8 cellular contexts compared by ENCODE assay signal in genomic region chr6:15062311-15063252, GRCh38.
A peak's percentile ranks its signal among the peaks of the same experiment; 100 is the strongest.
DNase-seq lines count a peak whose midpoint lies in the region; ATAC-seq, FAIRE-seq and TF ChIP-seq lines count a peak whose summit lies in the region.
"Had no signal": no experiment of that assay in that cellular context is flagged by ENCODE, and none has a peak within 500 bp of the region (broad histone marks: within the 10 kb centered on the region; RNA-seq: fewer than 3 reads in every experiment).

No MANE protein-coding gene starts in this region.

- no peaks in the 10 kb centered on the region for H3K36me3 ChIP-seq in smooth muscle cell (ENCODE audit: low read depth)
- H3K36me3 ChIP-seq in effector memory CD4-positive, alpha-beta T cell (ENCODE audit: control insufficient read depth, insufficient read depth, low read length): no peaks in the 10 kb centered on the region
- H3K36me3 ChIP-seq: neural progenitor cell had no signal

- H3K9ac ChIP-seq in smooth muscle cell (ENCODE audit: low read depth): no peak overlapping the region
- H3K9ac ChIP-seq: neural progenitor cell had no signal

- H3F3A ChIP-seq in smooth muscle cell (ENCODE audit: low read depth): peaks cover 17% of the 10 kb centered on the region

- no peak overlapping the region for H2AFZ ChIP-seq in smooth muscle cell (ENCODE audit: low read depth)
- H2AFZ ChIP-seq: neural progenitor cell had no signal

- no peak for FAIRE-seq in RCC 7860 (lab: Jason Lieb, UNC)

- no peaks in the 10 kb centered on the region for H3K27me3 ChIP-seq in smooth muscle cell (ENCODE audit: low read depth)
- H3K27me3 ChIP-seq in effector memory CD4-positive, alpha-beta T cell (replicated peaks; ENCODE audit: control insufficient read depth, insufficient read depth, low read length, poor library complexity, severe bottlenecking): no peaks in the 10 kb centered on the region
- H3K27me3 ChIP-seq: neural progenitor cell had no signal

- no peaks in the 10 kb centered on the region for H3K79me2 ChIP-seq in smooth muscle cell (ENCODE audit: low read depth)

- H3K9me3 ChIP-seq in smooth muscle cell (replicated peaks; ENCODE audit: low read depth): no peaks in the 10 kb centered on the region
- H3K9me3 ChIP-seq in effector memory CD4-positive, alpha-beta T cell (ENCODE audit: control insufficient read depth, low read length): no peaks in the 10 kb centered on the region

- H3K9me3 Mint-ChIP-seq in activated T-cell treated with anti-CD3 and anti-CD28 coated beads, Interleukin-2, amount 50 U/mL, for 4 hours: no peaks in the 10 kb centered on the region

- H3K27me3 Mint-ChIP-seq in activated T-cell treated with anti-CD3 and anti-CD28 coated beads, Interleukin-2, amount 50 U/mL, for 4 hours (ENCODE audit: low read depth): no peaks in the 10 kb centered on the region

- no peaks in the 10 kb centered on the region for H3K36me3 Mint-ChIP-seq in activated T-cell treated with anti-CD3 and anti-CD28 coated beads, Interleukin-2, amount 50 U/mL, for 4 hours (ENCODE audit: insufficient read depth)
- H3K36me3 Mint-ChIP-seq: neural progenitor cell had no signal

- peaks cover 3% of the 10 kb centered on the region for H3K4me1 Mint-ChIP-seq in activated T-cell treated with anti-CD3 and anti-CD28 coated beads, Interleukin-2, amount 50 U/mL, for 4 hours (ENCODE audit: low read depth)

- DNase-seq in HS-27A (ENCODE audit: low read depth): peak; percentile 85
- peak; percentile 57 for DNase-seq in RCC 7860 (ENCODE audit: low spot score)
- peak; percentile 77 for DNase-seq in fibroblast of peridontal ligament (ENCODE audit: extremely low read depth)
- DNase-seq in smooth muscle cell (lab: John Stamatoyannopoulos, UW; ENCODE audit: unreplicated experiment): no peak
- DNase-seq in activated T-cell treated with anti-CD3 and anti-CD28 coated beads, Interleukin-2, amount 50 U/mL, for 4 hours: no peak
- no peak for DNase-seq in effector memory CD4-positive, alpha-beta T cell

- no peak overlapping the region for H3K4me3 Mint-ChIP-seq in activated T-cell treated with anti-CD3 and anti-CD28 coated beads, Interleukin-2, amount 50 U/mL, for 4 hours
- H3K4me3 Mint-ChIP-seq: neural progenitor cell had no signal

- no peaks in the 10 kb centered on the region for H4K20me1 ChIP-seq in smooth muscle cell (ENCODE audit: low read depth)

- 89% methylated on average over 12 of the region's 12 CpGs for WGBS in smooth muscle cell (ENCODE audit: low lambda C conversion rate)

- H3K4me2 ChIP-seq in smooth muscle cell: no peak overlapping the region
- H3K4me2 ChIP-seq: neural progenitor cell had no signal

- H3K27ac ChIP-seq in smooth muscle cell (ENCODE audit: low read depth): peak overlapping the region; percentile 9
- H3K27ac ChIP-seq in effector memory CD4-positive, alpha-beta T cell (ENCODE audit: insufficient read depth, low read length, poor library complexity, severe bottlenecking): no peak overlapping the region
- H3K27ac ChIP-seq: neural progenitor cell had no signal

- no peak for TF ChIP-seq CTCF in smooth muscle cell (IDR thresholded peaks at IDR 0.05; ENCODE audit: borderline replicate concordance, insufficient read depth, poor library complexity, severe bottlenecking)

- peaks cover 8% of the 10 kb centered on the region for H3K4me1 ChIP-seq in smooth muscle cell (ENCODE audit: low read depth)
- no peaks in the 10 kb centered on the region for H3K4me1 ChIP-seq in effector memory CD4-positive, alpha-beta T cell (ENCODE audit: control insufficient read depth, insufficient read depth, low read length, poor library complexity, severe bottlenecking)

- ATAC-seq in activated T-cell treated with anti-CD3 and anti-CD28 coated beads, Interleukin-2, amount 50 U/mL, for 4 hours: no peak
- no peak for ATAC-seq in HG02759 (IDR thresholded peaks at IDR 0.05; ENCODE audit: unreplicated experiment)

- H3K4me3 ChIP-seq in smooth muscle cell: no peak overlapping the region
- H3K4me3 ChIP-seq in effector memory CD4-positive, alpha-beta T cell (ENCODE audit: insufficient read depth, low read depth, low read length, poor library complexity, severe bottlenecking): no peak overlapping the region
- H3K4me3 ChIP-seq: neural progenitor cell had no signal

Comparison
In these comparisons a context has a peak if more than half of its experiments do, and no peak if none do; other contexts are left out.
1. DNase-seq: peak in HS-27A (single experiment), RCC 7860 (single experiment) and fibroblast of peridontal ligament (single experiment); none in smooth muscle cell (single experiment), activated T-cell treated with anti-CD3 and anti-CD28 coated beads, Interleukin-2, amount 50 U/mL, for 4 hours (single experiment) and effector memory CD4-positive, alpha-beta T cell (0 of 3).